In the genomic region with DNA sequence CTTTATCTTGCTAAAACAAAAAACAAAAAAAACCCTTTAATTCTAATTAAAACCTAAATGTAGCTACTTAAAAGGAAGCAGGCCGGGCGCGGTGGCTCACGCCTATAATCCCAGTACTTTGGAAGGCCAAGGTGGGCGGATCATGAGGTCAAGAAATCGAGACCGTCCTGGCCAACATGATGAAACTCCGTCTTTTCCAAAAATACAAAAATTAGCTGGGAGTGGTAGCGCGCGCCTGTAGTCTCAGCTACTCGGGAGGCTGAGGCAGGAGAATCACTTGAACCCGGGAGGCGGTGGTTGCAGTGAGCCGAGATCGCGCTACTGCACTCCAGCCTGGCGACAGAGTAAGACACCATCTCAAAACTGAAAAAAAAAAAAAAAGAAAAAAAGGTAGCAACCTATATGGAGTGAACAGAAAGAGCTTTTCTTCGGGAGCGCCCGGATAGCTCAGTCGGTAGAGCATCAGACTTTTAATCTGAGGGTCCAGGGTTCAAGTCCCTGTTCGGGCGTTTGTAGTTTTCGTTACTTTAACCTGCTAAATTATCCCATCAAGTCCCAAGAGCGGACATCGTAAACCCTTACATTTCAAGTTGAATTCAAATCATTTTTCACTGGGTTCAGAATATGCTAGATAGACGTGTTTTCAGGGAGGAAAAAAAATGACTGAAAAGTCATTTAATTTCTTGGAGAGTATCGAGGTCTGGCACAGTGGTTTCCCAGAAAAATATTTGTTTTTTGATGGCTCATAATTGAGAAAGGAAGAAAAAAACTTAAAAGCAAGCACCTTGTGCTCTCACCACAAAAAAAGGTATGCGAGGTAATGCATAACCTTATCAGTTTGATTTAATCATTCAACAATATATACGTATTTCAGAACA, we compare ENCODE assay signal across 1 cellular context.
TF ChIP-seq lines count a peak whose summit lies in the region.

No MANE protein-coding gene starts in this region.

TF ChIP-seq in K562, 482 proteins besides CTCF, POLR2A, EP300 and RAD21 (continued from another document and continues in another):
- peak; percentile 99 for TF ChIP-seq ZNF384 (IDR thresholded peaks at IDR 0.05; ENCODE audit: low read depth, low read length)
- TF ChIP-seq, protein P1, sequence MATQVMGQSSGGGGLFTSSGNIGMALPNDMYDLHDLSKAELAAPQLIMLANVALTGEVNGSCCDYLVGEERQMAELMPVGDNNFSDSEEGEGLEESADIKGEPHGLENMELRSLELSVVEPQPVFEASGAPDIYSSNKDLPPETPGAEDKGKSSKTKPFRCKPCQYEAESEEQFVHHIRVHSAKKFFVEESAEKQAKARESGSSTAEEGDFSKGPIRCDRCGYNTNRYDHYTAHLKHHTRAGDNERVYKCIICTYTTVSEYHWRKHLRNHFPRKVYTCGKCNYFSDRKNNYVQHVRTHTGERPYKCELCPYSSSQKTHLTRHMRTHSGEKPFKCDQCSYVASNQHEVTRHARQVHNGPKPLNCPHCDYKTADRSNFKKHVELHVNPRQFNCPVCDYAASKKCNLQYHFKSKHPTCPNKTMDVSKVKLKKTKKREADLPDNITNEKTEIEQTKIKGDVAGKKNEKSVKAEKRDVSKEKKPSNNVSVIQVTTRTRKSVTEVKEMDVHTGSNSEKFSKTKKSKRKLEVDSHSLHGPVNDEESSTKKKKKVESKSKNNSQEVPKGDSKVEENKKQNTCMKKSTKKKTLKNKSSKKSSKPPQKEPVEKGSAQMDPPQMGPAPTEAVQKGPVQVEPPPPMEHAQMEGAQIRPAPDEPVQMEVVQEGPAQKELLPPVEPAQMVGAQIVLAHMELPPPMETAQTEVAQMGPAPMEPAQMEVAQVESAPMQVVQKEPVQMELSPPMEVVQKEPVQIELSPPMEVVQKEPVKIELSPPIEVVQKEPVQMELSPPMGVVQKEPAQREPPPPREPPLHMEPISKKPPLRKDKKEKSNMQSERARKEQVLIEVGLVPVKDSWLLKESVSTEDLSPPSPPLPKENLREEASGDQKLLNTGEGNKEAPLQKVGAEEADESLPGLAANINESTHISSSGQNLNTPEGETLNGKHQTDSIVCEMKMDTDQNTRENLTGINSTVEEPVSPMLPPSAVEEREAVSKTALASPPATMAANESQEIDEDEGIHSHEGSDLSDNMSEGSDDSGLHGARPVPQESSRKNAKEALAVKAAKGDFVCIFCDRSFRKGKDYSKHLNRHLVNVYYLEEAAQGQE (CRISPR knock-in tag; IDR thresholded peaks at IDR 0.05; ENCODE audit: low read depth), result no peak
- peak; percentile 68 for TF ChIP-seq ATF7 (IDR thresholded peaks at IDR 0.05)
- TF ChIP-seq COPS2 (conservative IDR thresholded peaks at IDR 0.05), result no peak
- no peak for TF ChIP-seq EHMT2 (IDR thresholded peaks at IDR 0.05)
- TF ChIP-seq, protein P2, sequence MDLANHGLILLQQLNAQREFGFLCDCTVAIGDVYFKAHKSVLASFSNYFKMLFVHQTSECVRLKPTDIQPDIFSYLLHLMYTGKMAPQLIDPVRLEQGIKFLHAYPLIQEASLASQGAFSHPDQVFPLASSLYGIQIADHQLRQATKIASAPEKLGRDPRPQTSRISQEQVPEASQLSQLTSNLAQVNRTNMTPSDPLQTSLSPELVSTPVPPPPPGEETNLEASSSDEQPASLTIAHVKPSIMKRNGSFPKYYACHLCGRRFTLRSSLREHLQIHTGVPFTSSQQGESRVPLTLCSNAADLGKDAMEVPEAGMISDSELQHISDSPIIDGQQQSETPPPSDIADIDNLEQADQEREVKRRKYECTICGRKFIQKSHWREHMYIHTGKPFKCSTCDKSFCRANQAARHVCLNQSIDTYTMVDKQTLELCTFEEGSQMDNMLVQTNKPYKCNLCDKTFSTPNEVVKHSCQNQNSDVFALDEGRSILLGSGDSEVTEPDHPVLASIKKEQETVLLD (IDR thresholded peaks at IDR 0.05), result peak; percentile 61
- TF ChIP-seq, protein P3, sequence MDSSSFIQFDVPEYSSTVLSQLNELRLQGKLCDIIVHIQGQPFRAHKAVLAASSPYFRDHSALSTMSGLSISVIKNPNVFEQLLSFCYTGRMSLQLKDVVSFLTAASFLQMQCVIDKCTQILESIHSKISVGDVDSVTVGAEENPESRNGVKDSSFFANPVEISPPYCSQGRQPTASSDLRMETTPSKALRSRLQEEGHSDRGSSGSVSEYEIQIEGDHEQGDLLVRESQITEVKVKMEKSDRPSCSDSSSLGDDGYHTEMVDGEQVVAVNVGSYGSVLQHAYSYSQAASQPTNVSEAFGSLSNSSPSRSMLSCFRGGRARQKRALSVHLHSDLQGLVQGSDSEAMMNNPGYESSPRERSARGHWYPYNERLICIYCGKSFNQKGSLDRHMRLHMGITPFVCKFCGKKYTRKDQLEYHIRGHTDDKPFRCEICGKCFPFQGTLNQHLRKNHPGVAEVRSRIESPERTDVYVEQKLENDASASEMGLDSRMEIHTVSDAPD (CRISPR knock-in tag; IDR thresholded peaks at IDR 0.05), result no peak
- no peak for TF ChIP-seq PHTF2 (CRISPR knock-in tag; IDR thresholded peaks at IDR 0.05)
- TF ChIP-seq, protein P4, sequence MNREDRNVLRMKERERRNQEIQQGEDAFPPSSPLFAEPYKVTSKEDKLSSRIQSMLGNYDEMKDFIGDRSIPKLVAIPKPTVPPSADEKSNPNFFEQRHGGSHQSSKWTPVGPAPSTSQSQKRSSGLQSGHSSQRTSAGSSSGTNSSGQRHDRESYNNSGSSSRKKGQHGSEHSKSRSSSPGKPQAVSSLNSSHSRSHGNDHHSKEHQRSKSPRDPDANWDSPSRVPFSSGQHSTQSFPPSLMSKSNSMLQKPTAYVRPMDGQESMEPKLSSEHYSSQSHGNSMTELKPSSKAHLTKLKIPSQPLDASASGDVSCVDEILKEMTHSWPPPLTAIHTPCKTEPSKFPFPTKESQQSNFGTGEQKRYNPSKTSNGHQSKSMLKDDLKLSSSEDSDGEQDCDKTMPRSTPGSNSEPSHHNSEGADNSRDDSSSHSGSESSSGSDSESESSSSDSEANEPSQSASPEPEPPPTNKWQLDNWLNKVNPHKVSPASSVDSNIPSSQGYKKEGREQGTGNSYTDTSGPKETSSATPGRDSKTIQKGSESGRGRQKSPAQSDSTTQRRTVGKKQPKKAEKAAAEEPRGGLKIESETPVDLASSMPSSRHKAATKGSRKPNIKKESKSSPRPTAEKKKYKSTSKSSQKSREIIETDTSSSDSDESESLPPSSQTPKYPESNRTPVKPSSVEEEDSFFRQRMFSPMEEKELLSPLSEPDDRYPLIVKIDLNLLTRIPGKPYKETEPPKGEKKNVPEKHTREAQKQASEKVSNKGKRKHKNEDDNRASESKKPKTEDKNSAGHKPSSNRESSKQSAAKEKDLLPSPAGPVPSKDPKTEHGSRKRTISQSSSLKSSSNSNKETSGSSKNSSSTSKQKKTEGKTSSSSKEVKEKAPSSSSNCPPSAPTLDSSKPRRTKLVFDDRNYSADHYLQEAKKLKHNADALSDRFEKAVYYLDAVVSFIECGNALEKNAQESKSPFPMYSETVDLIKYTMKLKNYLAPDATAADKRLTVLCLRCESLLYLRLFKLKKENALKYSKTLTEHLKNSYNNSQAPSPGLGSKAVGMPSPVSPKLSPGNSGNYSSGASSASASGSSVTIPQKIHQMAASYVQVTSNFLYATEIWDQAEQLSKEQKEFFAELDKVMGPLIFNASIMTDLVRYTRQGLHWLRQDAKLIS (CRISPR knock-in tag; IDR thresholded peaks at IDR 0.05), result peak; percentile 23; the same call in 1 of the 2 replicates
- peak; percentile 86 for TF ChIP-seq HMG20A (CRISPR knock-in tag; conservative IDR thresholded peaks at IDR 0.05)
- peak; percentile 81 for TF ChIP-seq RNF2 (IDR thresholded peaks at IDR 0.05)
- TF ChIP-seq, protein P5, sequence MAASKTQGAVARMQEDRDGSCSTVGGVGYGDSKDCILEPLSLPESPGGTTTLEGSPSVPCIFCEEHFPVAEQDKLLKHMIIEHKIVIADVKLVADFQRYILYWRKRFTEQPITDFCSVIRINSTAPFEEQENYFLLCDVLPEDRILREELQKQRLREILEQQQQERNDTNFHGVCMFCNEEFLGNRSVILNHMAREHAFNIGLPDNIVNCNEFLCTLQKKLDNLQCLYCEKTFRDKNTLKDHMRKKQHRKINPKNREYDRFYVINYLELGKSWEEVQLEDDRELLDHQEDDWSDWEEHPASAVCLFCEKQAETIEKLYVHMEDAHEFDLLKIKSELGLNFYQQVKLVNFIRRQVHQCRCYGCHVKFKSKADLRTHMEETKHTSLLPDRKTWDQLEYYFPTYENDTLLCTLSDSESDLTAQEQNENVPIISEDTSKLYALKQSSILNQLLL (CRISPR knock-in tag; IDR thresholded peaks at IDR 0.05; ENCODE audit: borderline replicate concordance), result no peak
- TF ChIP-seq TCFL5 (CRISPR knock-in tag; conservative IDR thresholded peaks at IDR 0.05), result no peak
- TF ChIP-seq ZFP30 (CRISPR knock-in tag; IDR thresholded peaks at IDR 0.05; ENCODE audit: borderline replicate concordance), result peak; percentile 67; the same call in 1 of the 2 replicates
- no peak for TF ChIP-seq ZC3H4 (CRISPR knock-in tag; IDR thresholded peaks at IDR 0.05; ENCODE audit: borderline replicate concordance)
- no peak for TF ChIP-seq BACH1 (tag; IDR thresholded peaks at IDR 0.05)
- peak; percentile 46 for TF ChIP-seq RBBP5 (IDR thresholded peaks at IDR 0.05; ENCODE audit: borderline replicate concordance, insufficient read depth, low read length, poor library complexity, severe bottlenecking)
- TF ChIP-seq, protein P6, sequence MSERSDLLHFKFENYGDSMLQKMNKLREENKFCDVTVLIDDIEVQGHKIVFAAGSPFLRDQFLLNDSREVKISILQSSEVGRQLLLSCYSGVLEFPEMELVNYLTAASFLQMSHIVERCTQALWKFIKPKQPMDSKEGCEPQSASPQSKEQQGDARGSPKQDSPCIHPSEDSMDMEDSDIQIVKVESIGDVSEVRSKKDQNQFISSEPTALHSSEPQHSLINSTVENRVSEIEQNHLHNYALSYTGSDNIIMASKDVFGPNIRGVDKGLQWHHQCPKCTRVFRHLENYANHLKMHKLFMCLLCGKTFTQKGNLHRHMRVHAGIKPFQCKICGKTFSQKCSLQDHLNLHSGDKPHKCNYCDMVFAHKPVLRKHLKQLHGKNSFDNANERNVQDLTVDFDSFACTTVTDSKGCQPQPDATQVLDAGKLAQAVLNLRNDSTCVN (CRISPR knock-in tag; IDR thresholded peaks at IDR 0.05), result no peak
- TF ChIP-seq FOS (IDR thresholded peaks at IDR 0.05; ENCODE audit: extremely low read depth, insufficient read length), result peak; percentile 38
- no peak for TF ChIP-seq NR2F6 (CRISPR knock-in tag; IDR thresholded peaks at IDR 0.05)
- TF ChIP-seq IFI16 (CRISPR knock-in tag; IDR thresholded peaks at IDR 0.05), result no peak
- no peak for TF ChIP-seq SRSF9 (IDR thresholded peaks at IDR 0.05; ENCODE audit: borderline replicate concordance, low read depth, low read length)
- no peak; the same call in 1 of the 2 replicates for TF ChIP-seq SMARCA4 (IDR thresholded peaks at IDR 0.05)
- TF ChIP-seq ZNF830 (CRISPR knock-in tag; IDR thresholded peaks at IDR 0.05), result no peak
- no peak for TF ChIP-seq HSF4 (CRISPR knock-in tag; IDR thresholded peaks at IDR 0.05; ENCODE audit: borderline replicate concordance)
- peak; percentile 78; the same call in 1 of the 2 replicates for TF ChIP-seq ZNF696 (CRISPR knock-in tag; conservative IDR thresholded peaks at IDR 0.05)
- no peak for TF ChIP-seq SP2 (IDR thresholded peaks at IDR 0.05; ENCODE audit: extremely low read depth, low read depth, low read length, poor library complexity, severe bottlenecking)
- TF ChIP-seq, protein P7, sequence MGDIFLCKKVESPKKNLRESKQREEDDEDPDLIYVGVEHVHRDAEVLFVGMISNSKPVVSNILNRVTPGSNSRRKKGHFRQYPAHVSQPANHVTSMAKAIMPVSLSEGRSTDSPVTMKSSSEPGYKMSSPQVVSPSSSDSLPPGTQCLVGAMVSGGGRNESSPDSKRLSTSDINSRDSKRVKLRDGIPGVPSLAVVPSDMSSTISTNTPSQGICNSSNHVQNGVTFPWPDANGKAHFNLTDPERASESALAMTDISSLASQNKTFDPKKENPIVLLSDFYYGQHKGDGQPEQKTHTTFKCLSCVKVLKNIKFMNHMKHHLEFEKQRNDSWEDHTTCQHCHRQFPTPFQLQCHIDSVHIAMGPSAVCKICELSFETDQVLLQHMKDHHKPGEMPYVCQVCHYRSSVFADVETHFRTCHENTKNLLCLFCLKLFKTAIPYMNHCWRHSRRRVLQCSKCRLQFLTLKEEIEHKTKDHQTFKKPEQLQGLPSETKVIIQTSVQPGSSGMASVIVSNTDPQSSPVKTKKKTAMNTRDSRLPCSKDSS (IDR thresholded peaks at IDR 0.05; ENCODE audit: low read depth, partially characterized antibody), result no peak
- TF ChIP-seq, protein P8, sequence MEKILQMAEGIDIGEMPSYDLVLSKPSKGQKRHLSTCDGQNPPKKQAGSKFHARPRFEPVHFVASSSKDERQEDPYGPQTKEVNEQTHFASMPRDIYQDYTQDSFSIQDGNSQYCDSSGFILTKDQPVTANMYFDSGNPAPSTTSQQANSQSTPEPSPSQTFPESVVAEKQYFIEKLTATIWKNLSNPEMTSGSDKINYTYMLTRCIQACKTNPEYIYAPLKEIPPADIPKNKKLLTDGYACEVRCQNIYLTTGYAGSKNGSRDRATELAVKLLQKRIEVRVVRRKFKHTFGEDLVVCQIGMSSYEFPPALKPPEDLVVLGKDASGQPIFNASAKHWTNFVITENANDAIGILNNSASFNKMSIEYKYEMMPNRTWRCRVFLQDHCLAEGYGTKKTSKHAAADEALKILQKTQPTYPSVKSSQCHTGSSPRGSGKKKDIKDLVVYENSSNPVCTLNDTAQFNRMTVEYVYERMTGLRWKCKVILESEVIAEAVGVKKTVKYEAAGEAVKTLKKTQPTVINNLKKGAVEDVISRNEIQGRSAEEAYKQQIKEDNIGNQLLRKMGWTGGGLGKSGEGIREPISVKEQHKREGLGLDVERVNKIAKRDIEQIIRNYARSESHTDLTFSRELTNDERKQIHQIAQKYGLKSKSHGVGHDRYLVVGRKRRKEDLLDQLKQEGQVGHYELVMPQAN (IDR thresholded peaks at IDR 0.05; ENCODE audit: borderline replicate concordance), result peak; percentile 49; the same call in 1 of the 2 replicates
- TF ChIP-seq YBX1 (IDR thresholded peaks at IDR 0.05), result no peak
- TF ChIP-seq, protein P9, sequence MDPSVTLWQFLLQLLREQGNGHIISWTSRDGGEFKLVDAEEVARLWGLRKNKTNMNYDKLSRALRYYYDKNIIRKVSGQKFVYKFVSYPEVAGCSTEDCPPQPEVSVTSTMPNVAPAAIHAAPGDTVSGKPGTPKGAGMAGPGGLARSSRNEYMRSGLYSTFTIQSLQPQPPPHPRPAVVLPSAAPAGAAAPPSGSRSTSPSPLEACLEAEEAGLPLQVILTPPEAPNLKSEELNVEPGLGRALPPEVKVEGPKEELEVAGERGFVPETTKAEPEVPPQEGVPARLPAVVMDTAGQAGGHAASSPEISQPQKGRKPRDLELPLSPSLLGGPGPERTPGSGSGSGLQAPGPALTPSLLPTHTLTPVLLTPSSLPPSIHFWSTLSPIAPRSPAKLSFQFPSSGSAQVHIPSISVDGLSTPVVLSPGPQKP (CRISPR knock-in tag; IDR thresholded peaks at IDR 0.05), result no peak
- no peak for TF ChIP-seq MEF2D (tag; conservative IDR thresholded peaks at IDR 0.05; ENCODE audit: low read depth)
- TF ChIP-seq ZNF75A (CRISPR knock-in tag; IDR thresholded peaks at IDR 0.05), result no peak
- TF ChIP-seq TBL1XR1 (IDR thresholded peaks at IDR 0.05; ENCODE audit: low read length in 2 of 2), result peak; percentile 60 to 91; a peak in 3 of 4 replicates
- TF ChIP-seq CBFA2T2 (conservative IDR thresholded peaks at IDR 0.05), result no peak
- TF ChIP-seq, protein P10, sequence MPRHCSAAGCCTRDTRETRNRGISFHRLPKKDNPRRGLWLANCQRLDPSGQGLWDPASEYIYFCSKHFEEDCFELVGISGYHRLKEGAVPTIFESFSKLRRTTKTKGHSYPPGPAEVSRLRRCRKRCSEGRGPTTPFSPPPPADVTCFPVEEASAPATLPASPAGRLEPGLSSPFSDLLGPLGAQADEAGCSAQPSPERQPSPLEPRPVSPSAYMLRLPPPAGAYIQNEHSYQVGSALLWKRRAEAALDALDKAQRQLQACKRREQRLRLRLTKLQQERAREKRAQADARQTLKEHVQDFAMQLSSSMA (CRISPR knock-in tag; IDR thresholded peaks at IDR 0.05), result no peak
- TF ChIP-seq ELF2 (CRISPR knock-in tag; IDR thresholded peaks at IDR 0.05), result no peak
- TF ChIP-seq MTA3 (IDR thresholded peaks at IDR 0.05; ENCODE audit: borderline replicate concordance), result peak; percentile 25; the same call in 1 of the 2 replicates
- 0 out of 2 replicates have a peak, but pooled peaks have one; percentile 27 for TF ChIP-seq E2F3 (CRISPR knock-in tag; IDR thresholded peaks at IDR 0.05)
- peak; percentile 92 for TF ChIP-seq NBN (IDR thresholded peaks at IDR 0.05; ENCODE audit: low read depth)
